In genomic region chr1:19670787-19671186, GRCh38 we compare ENCODE assay signal across 2 cellular contexts.
TF ChIP-seq lines count a peak whose summit lies in the region.

No MANE protein-coding gene starts in this region.

TF ChIP-seq in H1, 55 proteins besides CTCF, POLR2A, EP300 and RAD21:
- TF ChIP-seq KDM1A (IDR thresholded peaks at IDR 0.05; ENCODE audit: borderline replicate concordance, low read length), result no peak
- no peak for TF ChIP-seq HDAC2 (IDR thresholded peaks at IDR 0.05; ENCODE audit: borderline replicate concordance in 1 of 2, low read depth in 2 of 2, low read length in 2 of 2)
- TF ChIP-seq SUZ12 (IDR thresholded peaks at IDR 0.05; ENCODE audit: low read length), result no peak
- TF ChIP-seq NANOG (IDR thresholded peaks at IDR 0.05; ENCODE audit: insufficient read depth, low read depth, low read length, poor library complexity, severe bottlenecking), result no peak
- TF ChIP-seq, protein P1, sequence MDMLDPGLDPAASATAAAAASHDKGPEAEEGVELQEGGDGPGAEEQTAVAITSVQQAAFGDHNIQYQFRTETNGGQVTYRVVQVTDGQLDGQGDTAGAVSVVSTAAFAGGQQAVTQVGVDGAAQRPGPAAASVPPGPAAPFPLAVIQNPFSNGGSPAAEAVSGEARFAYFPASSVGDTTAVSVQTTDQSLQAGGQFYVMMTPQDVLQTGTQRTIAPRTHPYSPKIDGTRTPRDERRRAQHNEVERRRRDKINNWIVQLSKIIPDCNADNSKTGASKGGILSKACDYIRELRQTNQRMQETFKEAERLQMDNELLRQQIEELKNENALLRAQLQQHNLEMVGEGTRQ (IDR thresholded peaks at IDR 0.05; ENCODE audit: low read length), result no peak
- TF ChIP-seq MAX (IDR thresholded peaks at IDR 0.05), result no peak
TF ChIP-seq in H1: peak in this region for 0.

TF ChIP-seq in neural cell, 6 proteins besides CTCF, POLR2A, EP300 and RAD21:
- no peak for TF ChIP-seq SMC3 (conservative IDR thresholded peaks at IDR 0.05; ENCODE audit: poor library complexity)
- no peak for TF ChIP-seq TAF1 (IDR thresholded peaks at IDR 0.05; ENCODE audit: low read depth)
- TF ChIP-seq POLR2AphosphoS5 (IDR thresholded peaks at IDR 0.05), result peak; percentile 13
- TF ChIP-seq, protein P2, sequence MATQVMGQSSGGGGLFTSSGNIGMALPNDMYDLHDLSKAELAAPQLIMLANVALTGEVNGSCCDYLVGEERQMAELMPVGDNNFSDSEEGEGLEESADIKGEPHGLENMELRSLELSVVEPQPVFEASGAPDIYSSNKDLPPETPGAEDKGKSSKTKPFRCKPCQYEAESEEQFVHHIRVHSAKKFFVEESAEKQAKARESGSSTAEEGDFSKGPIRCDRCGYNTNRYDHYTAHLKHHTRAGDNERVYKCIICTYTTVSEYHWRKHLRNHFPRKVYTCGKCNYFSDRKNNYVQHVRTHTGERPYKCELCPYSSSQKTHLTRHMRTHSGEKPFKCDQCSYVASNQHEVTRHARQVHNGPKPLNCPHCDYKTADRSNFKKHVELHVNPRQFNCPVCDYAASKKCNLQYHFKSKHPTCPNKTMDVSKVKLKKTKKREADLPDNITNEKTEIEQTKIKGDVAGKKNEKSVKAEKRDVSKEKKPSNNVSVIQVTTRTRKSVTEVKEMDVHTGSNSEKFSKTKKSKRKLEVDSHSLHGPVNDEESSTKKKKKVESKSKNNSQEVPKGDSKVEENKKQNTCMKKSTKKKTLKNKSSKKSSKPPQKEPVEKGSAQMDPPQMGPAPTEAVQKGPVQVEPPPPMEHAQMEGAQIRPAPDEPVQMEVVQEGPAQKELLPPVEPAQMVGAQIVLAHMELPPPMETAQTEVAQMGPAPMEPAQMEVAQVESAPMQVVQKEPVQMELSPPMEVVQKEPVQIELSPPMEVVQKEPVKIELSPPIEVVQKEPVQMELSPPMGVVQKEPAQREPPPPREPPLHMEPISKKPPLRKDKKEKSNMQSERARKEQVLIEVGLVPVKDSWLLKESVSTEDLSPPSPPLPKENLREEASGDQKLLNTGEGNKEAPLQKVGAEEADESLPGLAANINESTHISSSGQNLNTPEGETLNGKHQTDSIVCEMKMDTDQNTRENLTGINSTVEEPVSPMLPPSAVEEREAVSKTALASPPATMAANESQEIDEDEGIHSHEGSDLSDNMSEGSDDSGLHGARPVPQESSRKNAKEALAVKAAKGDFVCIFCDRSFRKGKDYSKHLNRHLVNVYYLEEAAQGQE (IDR thresholded peaks at IDR 0.05; ENCODE audit: borderline replicate concordance), result no peak
- TF ChIP-seq MXI1 (conservative IDR thresholded peaks at IDR 0.05; ENCODE audit: poor library complexity, severe bottlenecking), result no peak
